12 cellular contexts compared by ENCODE assay signal in genomic region chr21:29436143-29436542, GRCh38.
DNase-seq lines count a peak whose midpoint lies in the region; ATAC-seq and TF ChIP-seq lines count a peak whose summit lies in the region.
"Had no signal": no experiment of that assay in that cellular context is flagged by ENCODE, and none has a peak within 500 bp of the region (broad histone marks: within the 10 kb centered on the region; RNA-seq: fewer than 3 reads in every experiment).

No MANE protein-coding gene starts in this region.

- H3K27ac ChIP-seq in heart left ventricle, result peak overlapping the region in 1 of 12 donors; percentile 15
- H3K27ac ChIP-seq in SK-N-SH (ENCODE audit: low read depth in 2 of 2, low read length in 1 of 2), result no peak overlapping the region
- H3K27ac ChIP-seq in esophagus muscularis mucosa (replicated peaks in 1 of 4), result no peak overlapping the region
- H3K27ac ChIP-seq: adrenal gland had no signal

- WGBS in heart left ventricle, 4 donors, result 32 to 44% (median 39%) methylated on average over 5 of the region's 5 CpGs
- 97% methylated on average over 4 of the region's 5 CpGs for WGBS in SK-N-SH (ENCODE audit: low lambda C conversion rate)
- 57% methylated on average over 5 of the region's 5 CpGs for WGBS in esophagus muscularis mucosa

- H3K9ac ChIP-seq in SK-N-SH, result no peak overlapping the region

- no peak for TF ChIP-seq POLR2A in heart left ventricle (IDR thresholded peaks at IDR 0.05)
- TF ChIP-seq POLR2A in esophagus muscularis mucosa (IDR thresholded peaks at IDR 0.05; ENCODE audit: low read depth), result no peak

- H3K4me1 Mint-ChIP-seq in T-cell, result peaks cover 27 to 39% (median 35%) of the 10 kb centered on the region in 3 donors
- peaks cover 32% of the 10 kb centered on the region for H3K4me1 Mint-ChIP-seq in activated T-cell treated with anti-CD3 and anti-CD28 coated beads, Interleukin-2, amount 50 U/mL, for 4 hours (ENCODE audit: low read depth)

- H3F3A ChIP-seq in SK-N-SH (replicated peaks; ENCODE audit: insufficient read depth), result peaks cover 5% of the 10 kb centered on the region

- H3K9me3 Mint-ChIP-seq in T-cell, result no peaks in the 10 kb centered on the region
- H3K9me3 Mint-ChIP-seq in activated T-cell treated with anti-CD3 and anti-CD28 coated beads, Interleukin-2, amount 50 U/mL, for 4 hours, result no peaks in the 10 kb centered on the region
- H3K9me3 Mint-ChIP-seq: immature natural killer cell had no signal

- peaks cover 3% of the 10 kb centered on the region for H3K36me3 Mint-ChIP-seq in T-cell
- no peaks in the 10 kb centered on the region for H3K36me3 Mint-ChIP-seq in activated T-cell treated with anti-CD3 and anti-CD28 coated beads, Interleukin-2, amount 50 U/mL, for 4 hours (ENCODE audit: insufficient read depth)

- TF ChIP-seq CTCF in heart left ventricle (IDR thresholded peaks at IDR 0.05) (no peak), SK-N-SH (IDR thresholded peaks at IDR 0.05) (no peak), esophagus muscularis mucosa (IDR thresholded peaks at IDR 0.05) (no peak)

- no peak overlapping the region for H2AFZ ChIP-seq in SK-N-SH (ENCODE audit: low read depth)

- intact Hi-C loops in heart left ventricle (cut with DNase I), result no loop called here
- intact Hi-C loops in esophagus muscularis mucosa (cut with DNase I), result no loop called here

- H3K4me2 ChIP-seq in SK-N-SH, result no peak overlapping the region

- DNase-seq in T-cell (peak; percentile 13 to 69 (median 45)), heart left ventricle (peak in 4 of 5 donors; percentile 20 to 38 (median 36)), SK-N-SH (no peak), EL (no peak), NCI-H226 (no peak), esophagus muscularis mucosa (ENCODE audit: extremely low spot score) (no peak)
- peak; percentile 31 for DNase-seq in activated T-cell treated with anti-CD3 and anti-CD28 coated beads, Interleukin-2, amount 50 U/mL, for 4 hours
- peak; percentile 30 to 56 for DNase-seq in stimulated activated CD4-positive, alpha-beta T cell treated with anti-CD3 and anti-CD28 coated beads, Interleukin-4, amount 100 ng/mL, for 4 hours
- DNase-seq: immature natural killer cell, NCI-H510A treated with DMSO at 0.1 percent for 48 hours, SW 1271 had no signal

- peak overlapping the region in 1 of 12 donors; percentile 2 for H3K4me3 ChIP-seq in heart left ventricle
- no peak overlapping the region for H3K4me3 ChIP-seq in SK-N-SH (ENCODE audit: low read depth in 2 of 2, low read length in 1 of 2)
- no peak overlapping the region for H3K4me3 ChIP-seq in esophagus muscularis mucosa
- H3K4me3 ChIP-seq: adrenal gland had no signal

- no peaks in the 10 kb centered on the region for H3K36me3 ChIP-seq in heart left ventricle
- H3K36me3 ChIP-seq in SK-N-SH (replicated peaks in 1 of 2; ENCODE audit: control insufficient read depth in 1 of 2, insufficient read depth in 2 of 2, low read length in 1 of 2), result no peaks in the 10 kb centered on the region
- H3K36me3 ChIP-seq in esophagus muscularis mucosa, result no peaks in the 10 kb centered on the region
- H3K36me3 ChIP-seq: adrenal gland had no signal

- no peaks in the 10 kb centered on the region for H4K20me1 ChIP-seq in SK-N-SH (ENCODE audit: insufficient read depth)

- TF ChIP-seq RAD21 in SK-N-SH (IDR thresholded peaks at IDR 0.05; ENCODE audit: low read length), result no peak

- POLR2A ChIA-PET in T-cell (lab: Charles Lee) (no interaction called here), SK-N-SH (lab: Yijun Ruan, JAX) (no interaction called here)

- no peaks in the 10 kb centered on the region for H3K79me2 ChIP-seq in SK-N-SH (ENCODE audit: insufficient read depth)

- peaks cover 0 to 13% (median 4%) of the 10 kb centered on the region in 12 donors for H3K4me1 ChIP-seq in heart left ventricle
- no peaks in the 10 kb centered on the region for H3K4me1 ChIP-seq in SK-N-SH (ENCODE audit: control insufficient read depth in 1 of 2, insufficient read depth in 2 of 2, low read depth in 1 of 2, low read length in 1 of 2)
- H3K4me1 ChIP-seq in esophagus muscularis mucosa, result peaks cover 0 to 16% (median 0%) of the 10 kb centered on the region in 4 donors
- H3K4me1 ChIP-seq: adrenal gland had no signal

- H3K4me3 Mint-ChIP-seq in T-cell, result peak overlapping the region; percentile 76 to 79 (median 78)
- peak overlapping the region; percentile 64 for H3K4me3 Mint-ChIP-seq in activated T-cell treated with anti-CD3 and anti-CD28 coated beads, Interleukin-2, amount 50 U/mL, for 4 hours

- H3K27ac Mint-ChIP-seq in T-cell, result peak overlapping the region; percentile 87 to 88

- H3K9me3 ChIP-seq in heart left ventricle, result no peaks in the 10 kb centered on the region
- H3K9me3 ChIP-seq in SK-N-SH, result no peaks in the 10 kb centered on the region; the same call in 1 of the 2 replicates
- no peaks in the 10 kb centered on the region for H3K9me3 ChIP-seq in esophagus muscularis mucosa
- H3K9me3 ChIP-seq: adrenal gland had no signal

- no peaks in the 10 kb centered on the region for H3K27me3 Mint-ChIP-seq in T-cell
- no peaks in the 10 kb centered on the region for H3K27me3 Mint-ChIP-seq in activated T-cell treated with anti-CD3 and anti-CD28 coated beads, Interleukin-2, amount 50 U/mL, for 4 hours (ENCODE audit: low read depth)

- CTCF ChIA-PET in T-cell (lab: Charles Lee), result no interaction called here
- CTCF ChIA-PET in SK-N-SH (lab: Yijun Ruan, JAX), result no interaction called here

- no peaks in the 10 kb centered on the region for H3K27me3 ChIP-seq in heart left ventricle
- no peaks in the 10 kb centered on the region for H3K27me3 ChIP-seq in SK-N-SH (ENCODE audit: insufficient read depth)
- no peaks in the 10 kb centered on the region for H3K27me3 ChIP-seq in esophagus muscularis mucosa
- H3K27me3 ChIP-seq: adrenal gland had no signal

- ATAC-seq in T-cell (replicated peaks in 1 of 4), result peak; percentile 87 to 97 (median 93)
- peak; percentile 64 to 68 for ATAC-seq in activated T-cell treated with anti-CD3 and anti-CD28 coated beads, Interleukin-2, amount 50 U/mL, for 4 hours
- peak; percentile 69 to 90 (median 82) for ATAC-seq in heart left ventricle

- no peak for TF ChIP-seq EP300 in SK-N-SH (IDR thresholded peaks at IDR 0.05; ENCODE audit: borderline replicate concordance in 1 of 2, low read depth in 1 of 2, low read length in 1 of 2)
- TF ChIP-seq EP300 in esophagus muscularis mucosa (IDR thresholded peaks at IDR 0.05), result no peak

- 0 out of 2 replicates have a peak, but pooled peaks cover 3% of the 10 kb centered on the region for H3K9me2 ChIP-seq in SK-N-SH

TF ChIP-seq in SK-N-SH, 30 proteins besides CTCF, POLR2A, EP300 and RAD21:
- no peak for TF ChIP-seq PBX3 (IDR thresholded peaks at IDR 0.05)
- no peak for TF ChIP-seq MAX (IDR thresholded peaks at IDR 0.05; ENCODE audit: low read depth)
- TF ChIP-seq FOXM1 (IDR thresholded peaks at IDR 0.05; ENCODE audit: low read depth), result no peak
TF ChIP-seq in SK-N-SH: peak in this region for 0.

Comparison
In these comparisons a context has a peak if more than half of its experiments do, and no peak if none do; other contexts are left out.
1. DNase-seq: peak in T-cell (34 of 34), activated T-cell treated with anti-CD3 and anti-CD28 coated beads, Interleukin-2, amount 50 U/mL, for 4 hours (single experiment), heart left ventricle (4 of 5) and stimulated activated CD4-positive, alpha-beta T cell treated with anti-CD3 and anti-CD28 coated beads, Interleukin-4, amount 100 ng/mL, for 4 hours (2 of 2); none in SK-N-SH (single experiment), EL (single experiment), NCI-H226 (single experiment) and esophagus muscularis mucosa (single experiment).
2. Peak in every context shown above with its lines, with median percentiles within 50 percentile points of each other: ATAC-seq.